ENCODE assay signal across 25 cellular contexts in the genomic region with DNA sequence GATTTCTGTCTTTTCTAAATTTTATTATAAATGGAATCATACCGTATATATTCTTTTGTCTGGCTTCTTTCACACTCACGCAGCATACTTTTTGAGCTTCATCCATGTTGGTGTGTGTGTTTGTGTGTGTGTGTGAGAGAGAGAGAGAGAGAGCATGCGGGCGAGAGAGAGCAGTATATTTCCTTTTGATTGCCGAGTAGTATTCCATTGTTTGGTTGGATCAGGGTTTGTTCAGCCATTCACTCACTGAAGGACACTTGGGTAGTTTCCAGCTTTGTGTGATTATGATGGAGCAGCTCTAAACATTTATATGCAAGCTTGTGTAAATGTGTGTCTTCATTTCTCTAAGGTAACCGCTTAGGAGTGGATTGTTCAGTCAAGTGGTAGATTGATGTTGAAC. TPM values are rescaled to one million over a fixed set of nuclear protein-coding genes. Genes with fewer than 3 reads are reported as not detected.
"Had no signal": no experiment of that assay in that cellular context is flagged by ENCODE, and none has a peak within 500 bp of the region (broad histone marks: within the 10 kb centered on the region; RNA-seq: fewer than 3 reads in every experiment).

No MANE protein-coding gene starts in this region.

- H3K4me3 Mint-ChIP-seq: activated CD8-positive, alpha-beta T cell treated with anti-CD3 and anti-CD28 coated beads, Interleukin-2, amount 10 ng/mL, durations not matched to agents 7 days and 5 days; activated naive CD8-positive, alpha-beta T cell treated with anti-CD3 and anti-CD28 coated beads, Interleukin-2, amount 10 ng/mL, durations not matched to agents 7 days and 5 days; T-helper 1 cell treated with Interleukin-12 subunit alpha and Interleukin-12 subunit beta and Interleukin-4 antibody, amounts not matched to agents 30 μg/mL and 1 μg/mL, for 36 hours; WTC11 had no signal

- DNase-seq: activated CD4-positive, alpha-beta T cell treated with anti-CD3 and anti-CD28 coated beads for 48 hours; activated CD4-positive, alpha-beta T cell treated with anti-CD3 and anti-CD28 coated beads, Interleukin-2, amount 50 U/mL, for 4 hours; activated CD4-positive, CD25-positive, alpha-beta regulatory T cell treated with anti-CD3 and anti-CD28 coated beads, Interleukin-2, amount 50 U/mL, for 72 hours; activated CD8-positive, alpha-beta memory T cell treated with anti-CD3 and anti-CD28 coated beads, Interleukin-2, amount 50 U/mL, for 48 hours; activated CD8-positive, alpha-beta T cell treated with anti-CD3 and anti-CD28 coated beads, Interleukin-2, amount 10 ng/mL, durations not matched to agents 7 days and 5 days; activated naive CD4-positive, alpha-beta T cell treated with anti-CD3 and anti-CD28 coated beads, Interleukin-2, amount 50 U/mL, for 16 hours; activated naive CD8-positive, alpha-beta T cell treated with anti-CD3 and anti-CD28 coated beads, Interleukin-2, amount 10 ng/mL, durations not matched to agents 7 days and 5 days; activated T-cell treated with anti-CD3 and anti-CD28 coated beads, Interleukin-2, amount 50 U/mL, for 1 hour; adrenal gland; anterior cingulate cortex; caudate nucleus; colonic mucosa; Kasumi-1; NCI-H1048; NCI-H1694; NCI-H2081; NCI-H345; NCI-H510A; NCI-H526 treated with DMSO at 0.1 percent for 48 hours; OCI-M1; SHP77 treated with DMSO at 0.1 percent for 48 hours had no signal

- ATAC-seq: activated CD8-positive, alpha-beta T cell treated with anti-CD3 and anti-CD28 coated beads, Interleukin-2, amount 10 ng/mL, durations not matched to agents 7 days and 5 days; WTC11 had no signal

- H3K27ac ChIP-seq: adrenal gland, colonic mucosa had no signal

- H3K36me3 Mint-ChIP-seq: activated naive CD8-positive, alpha-beta T cell treated with anti-CD3 and anti-CD28 coated beads, Interleukin-2, amount 10 ng/mL, durations not matched to agents 7 days and 5 days; WTC11 had no signal

- H3K9me3 Mint-ChIP-seq: activated naive CD8-positive, alpha-beta T cell treated with anti-CD3 and anti-CD28 coated beads, Interleukin-2, amount 10 ng/mL, durations not matched to agents 7 days and 5 days; T-helper 1 cell treated with Interleukin-12 subunit alpha and Interleukin-12 subunit beta and Interleukin-4 antibody, amounts not matched to agents 30 μg/mL and 1 μg/mL, for 36 hours; WTC11 had no signal

- FAIRE-seq: RCC 7860 had no signal

- H3K27ac Mint-ChIP-seq: activated CD8-positive, alpha-beta T cell treated with anti-CD3 and anti-CD28 coated beads, Interleukin-2, amount 10 ng/mL, durations not matched to agents 7 days and 5 days; activated naive CD8-positive, alpha-beta T cell treated with anti-CD3 and anti-CD28 coated beads, Interleukin-2, amount 10 ng/mL, durations not matched to agents 7 days and 5 days; T-helper 1 cell treated with Interleukin-12 subunit alpha and Interleukin-12 subunit beta and Interleukin-4 antibody, amounts not matched to agents 30 μg/mL and 1 μg/mL, for 36 hours; WTC11 had no signal

- H3K4me1 Mint-ChIP-seq: activated naive CD8-positive, alpha-beta T cell treated with anti-CD3 and anti-CD28 coated beads, Interleukin-2, amount 10 ng/mL, durations not matched to agents 7 days and 5 days had no signal

- H3K9me3 ChIP-seq: adrenal gland, colonic mucosa had no signal

RNA-seq across cellular contexts. Expression of a gene that starts 15.3 kb away (rescaled TPM):
- total RNA-seq: activated CD8-positive, alpha-beta T cell treated with anti-CD3 and anti-CD28 coated beads, Interleukin-2, amount 10 ng/mL, durations not matched to agents 7 days and 5 days; activated naive CD8-positive, alpha-beta T cell treated with anti-CD3 and anti-CD28 coated beads, Interleukin-2, amount 10 ng/mL, durations not matched to agents 7 days and 5 days; cerebellum had no signal
